In genomic region chr18:10953672-10954071, GRCh38 we compare ENCODE assay signal across 19 cellular contexts.
DNase-seq lines count a peak whose midpoint lies in the region; ATAC-seq, FAIRE-seq and TF ChIP-seq lines count a peak whose summit lies in the region.
"Had no signal": no experiment of that assay in that cellular context is flagged by ENCODE, and none has a peak within 500 bp of the region (broad histone marks: within the 10 kb centered on the region; RNA-seq: fewer than 3 reads in every experiment).

No MANE protein-coding gene starts in this region.

- H3K9me3 ChIP-seq in DND-41 (ENCODE audit: insufficient read depth, low read length, severe bottlenecking) (no peaks in the 10 kb centered on the region), HepG2 (ENCODE audit: low read length) (no peaks in the 10 kb centered on the region), lower lobe of right lung (no peaks in the 10 kb centered on the region)
- H3K9me3 ChIP-seq: right lobe of liver had no signal

- TF ChIP-seq POLR2A in HepG2 (IDR thresholded peaks at IDR 0.05; ENCODE audit: insufficient read depth in 1 of 2, low read depth in 2 of 2, low read length in 2 of 2), result no peak

- TF ChIP-seq CTCF in DND-41 (IDR thresholded peaks at IDR 0.05; ENCODE audit: borderline replicate concordance, extremely low read depth, low read length, poor library complexity, severe bottlenecking), result no peak
- TF ChIP-seq CTCF in HepG2 (CRISPR knock-in tag; IDR thresholded peaks at IDR 0.05), result no peak
- no peak for TF ChIP-seq CTCF in lower lobe of right lung (IDR thresholded peaks at IDR 0.05)

- intact Hi-C loops in HepG2 (cut with micrococcal nuclease; ENCODE audit: unreplicated experiment), result no loop called here
- intact Hi-C loops in lower lobe of right lung (cut with DNase I), result no loop called here

- DNase-seq in DND-41, result peak; percentile 12
- DNase-seq in RPMI8226, result peak; percentile 81
- no peak for DNase-seq in HepG2 (ENCODE audit: low spot score)
- no peak for DNase-seq in medulla oblongata (ENCODE audit: extremely low spot score)
- DNase-seq in lower lobe of right lung, result no peak
- DNase-seq: activated effector memory CD4-positive, alpha-beta T cell treated with anti-CD3 and anti-CD28 coated beads, Interleukin-2, amount 50 U/mL, for 16 hours; amniotic stem cell; CD8-positive, alpha-beta T cell; effector memory CD8-positive, alpha-beta T cell; EL; hypothalamus; KBM-7; nucleus accumbens; right lobe of liver; SIG-M5; T-helper 9 cell had no signal

- H3K27ac ChIP-seq in DND-41 (ENCODE audit: low read length), result no peak overlapping the region
- no peak overlapping the region for H3K27ac ChIP-seq in HepG2 (ENCODE audit: extremely low read length, insufficient read depth, low read length)
- H3K27ac ChIP-seq in lower lobe of right lung, result no peak overlapping the region
- H3K27ac ChIP-seq: right lobe of liver had no signal

- H3K36me3 ChIP-seq in DND-41 (ENCODE audit: insufficient read depth, low read length), result no peaks in the 10 kb centered on the region
- no peaks in the 10 kb centered on the region for H3K36me3 ChIP-seq in HepG2 (replicated peaks in 1 of 2; ENCODE audit: control insufficient read depth in 1 of 2, insufficient read depth in 2 of 2, low read length in 2 of 2)
- H3K36me3 ChIP-seq in lower lobe of right lung, result no peaks in the 10 kb centered on the region
- H3K36me3 ChIP-seq: right lobe of liver had no signal

- no peak for TF ChIP-seq RAD21 in HepG2 (CRISPR knock-in tag; IDR thresholded peaks at IDR 0.05)

- no peaks in the 10 kb centered on the region for H4K20me1 ChIP-seq in DND-41 (ENCODE audit: insufficient read depth, low read length)
- H4K20me1 ChIP-seq in HepG2 (ENCODE audit: insufficient read depth, low read length), result no peaks in the 10 kb centered on the region

- no peak overlapping the region for H3K4me2 ChIP-seq in DND-41 (ENCODE audit: insufficient read depth, low read length)
- no peak overlapping the region for H3K4me2 ChIP-seq in HepG2 (ENCODE audit: low read depth, low read length)

- CTCF ChIA-PET in HepG2 (lab: Yijun Ruan, JAX; ENCODE audit: low intra/inter-chr PET ratio, low total read pairs), result no interaction called here

- no peak overlapping the region for H3K4me3 ChIP-seq in DND-41 (ENCODE audit: low read depth in 1 of 2, low read length in 2 of 2)
- no peak overlapping the region for H3K4me3 ChIP-seq in HepG2 (replicated peaks in 1 of 3; ENCODE audit: insufficient read depth in 1 of 3, low read depth in 2 of 3, low read length in 3 of 3)
- H3K4me3 ChIP-seq in lower lobe of right lung, result no peak overlapping the region
- H3K4me3 ChIP-seq: right lobe of liver had no signal

- BruUV-seq in HepG2 (replicated peaks; lab: Mats Ljungman, UMichigan), result no TSS peak

- TF ChIP-seq EP300 in HepG2 (IDR thresholded peaks at IDR 0.05; ENCODE audit: low read depth in 2 of 2, low read length in 2 of 2) (no peak), HepG2 (CRISPR knock-in tag; IDR thresholded peaks at IDR 0.05; ENCODE audit: borderline replicate concordance) (no peak)

- peaks cover 9% of the 10 kb centered on the region for H3K27me3 ChIP-seq in DND-41 (ENCODE audit: insufficient read depth, low read length, poor library complexity)
- H3K27me3 ChIP-seq in HepG2 (ENCODE audit: control insufficient read depth in 1 of 2, insufficient read depth in 2 of 2, low read length in 2 of 2), result no peaks in the 10 kb centered on the region
- H3K27me3 ChIP-seq in lower lobe of right lung (ENCODE audit: low read depth), result no peaks in the 10 kb centered on the region
- H3K27me3 ChIP-seq: right lobe of liver had no signal

- FAIRE-seq in HepG2 (lab: Jason Lieb, UNC), result no peak

- ATAC-seq in DND-41 (ENCODE audit: insufficient read depth, low read depth) (peak; percentile 31; the same call in 1 of the 3 replicates), GM19397 (IDR thresholded peaks at IDR 0.05; ENCODE audit: unreplicated experiment) (peak; percentile 61), HG03439 (IDR thresholded peaks at IDR 0.05; ENCODE audit: unreplicated experiment) (peak; percentile 41), HepG2 (no peak), GM21723 (IDR thresholded peaks at IDR 0.05; ENCODE audit: unreplicated experiment) (no peak), lower lobe of right lung (no peak)
- ATAC-seq: CD8-positive, alpha-beta T cell; effector memory CD8-positive, alpha-beta T cell; right lobe of liver had no signal

- no peaks in the 10 kb centered on the region for H3K4me1 ChIP-seq in DND-41 (ENCODE audit: insufficient read depth, low read length)
- no peaks in the 10 kb centered on the region for H3K4me1 ChIP-seq in HepG2 (ENCODE audit: insufficient read depth, low read length)
- no peaks in the 10 kb centered on the region for H3K4me1 ChIP-seq in lower lobe of right lung
- H3K4me1 ChIP-seq: right lobe of liver had no signal

- H3K9ac ChIP-seq in DND-41 (ENCODE audit: low read depth, low read length) (no peak overlapping the region), HepG2 (ENCODE audit: insufficient read depth, low read depth, low read length) (no peak overlapping the region)

- in situ Hi-C loops in HepG2 (cut with HindIII; ENCODE audit: extremely low pct_ligation_motif_present, low pct_unique_long_range_greater_than_20kb), result no loop called here

- WGBS in HepG2 (ENCODE audit: low lambda C conversion rate), result 94% methylated on average over 5 of the region's 5 CpGs

- H3K79me2 ChIP-seq in DND-41 (ENCODE audit: insufficient read depth, low read length) (no peaks in the 10 kb centered on the region), HepG2 (ENCODE audit: insufficient read depth, low read length) (no peaks in the 10 kb centered on the region)

- H2AFZ ChIP-seq in DND-41 (ENCODE audit: low read depth, low read length) (no peak overlapping the region), HepG2 (ENCODE audit: low read length) (no peak overlapping the region)

- POLR2A ChIA-PET in HepG2 (lab: Yijun Ruan, JAX), result no interaction called here

TF ChIP-seq in HepG2, 621 proteins besides CTCF, POLR2A, EP300 and RAD21 (continues in another document):
- TF ChIP-seq MAF1 (CRISPR knock-in tag; IDR thresholded peaks at IDR 0.05; ENCODE audit: borderline replicate concordance) (no peak), PRMT3 (CRISPR knock-in tag; IDR thresholded peaks at IDR 0.05; ENCODE audit: borderline replicate concordance, low read depth) (no peak), MNT (IDR thresholded peaks at IDR 0.05) (no peak), FOXP1 (IDR thresholded peaks at IDR 0.05) (no peak), FOXP1 (CRISPR knock-in tag; IDR thresholded peaks at IDR 0.05) (no peak), ZBTB4 (CRISPR knock-in tag; IDR thresholded peaks at IDR 0.05; ENCODE audit: borderline replicate concordance) (no peak), RCOR2 (CRISPR knock-in tag; IDR thresholded peaks at IDR 0.05) (no peak), ZNF432 (CRISPR knock-in tag; IDR thresholded peaks at IDR 0.05; ENCODE audit: borderline replicate concordance) (no peak), GFI1 (CRISPR knock-in tag; IDR thresholded peaks at IDR 0.05; ENCODE audit: borderline replicate concordance) (no peak), DMAP1 (CRISPR knock-in tag; IDR thresholded peaks at IDR 0.05) (no peak), CBFB (CRISPR knock-in tag; IDR thresholded peaks at IDR 0.05) (no peak), KDM6A (CRISPR knock-in tag; IDR thresholded peaks at IDR 0.05; ENCODE audit: low read depth) (no peak)
- TF ChIP-seq, protein P1, sequence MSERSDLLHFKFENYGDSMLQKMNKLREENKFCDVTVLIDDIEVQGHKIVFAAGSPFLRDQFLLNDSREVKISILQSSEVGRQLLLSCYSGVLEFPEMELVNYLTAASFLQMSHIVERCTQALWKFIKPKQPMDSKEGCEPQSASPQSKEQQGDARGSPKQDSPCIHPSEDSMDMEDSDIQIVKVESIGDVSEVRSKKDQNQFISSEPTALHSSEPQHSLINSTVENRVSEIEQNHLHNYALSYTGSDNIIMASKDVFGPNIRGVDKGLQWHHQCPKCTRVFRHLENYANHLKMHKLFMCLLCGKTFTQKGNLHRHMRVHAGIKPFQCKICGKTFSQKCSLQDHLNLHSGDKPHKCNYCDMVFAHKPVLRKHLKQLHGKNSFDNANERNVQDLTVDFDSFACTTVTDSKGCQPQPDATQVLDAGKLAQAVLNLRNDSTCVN (CRISPR knock-in tag; IDR thresholded peaks at IDR 0.05; ENCODE audit: borderline replicate concordance), result no peak

Comparison
In these comparisons a context has a peak if more than half of its experiments do, and no peak if none do; other contexts are left out.
1. ATAC-seq: peak in DND-41 (single experiment), GM19397 (single experiment) and HG03439 (single experiment); none in HepG2 (single experiment), GM21723 (single experiment) and lower lobe of right lung (0 of 2).
2. DNase-seq: peak in DND-41 (single experiment) and RPMI8226 (single experiment); none in HepG2 (single experiment), medulla oblongata (single experiment) and lower lobe of right lung (single experiment).